15 cellular contexts compared by ENCODE assay signal in genomic region chr4:3501126-3501824, GRCh38. TPM values are rescaled to one million over a fixed set of nuclear protein-coding genes. Genes with fewer than 3 reads are reported as not detected.
DNase-seq lines count a peak whose midpoint lies in the region; ATAC-seq and TF ChIP-seq lines count a peak whose summit lies in the region.
"Had no signal": no experiment of that assay in that cellular context is flagged by ENCODE, and none has a peak within 500 bp of the region (broad histone marks: within the 10 kb centered on the region; RNA-seq: fewer than 3 reads in every experiment).

No MANE protein-coding gene starts in this region.

- H3K27me3 Mint-ChIP-seq in stimulated activated naive CD8-positive, alpha-beta T cell treated with anti-CD3 and anti-CD28 coated beads, Interleukin-15, Interleukin-2, amounts not matched to agents 100 ng/mL and 50 ng/mL, for 24 hours, result no peaks in the 10 kb centered on the region
- H3K27me3 Mint-ChIP-seq in stimulated activated naive CD8-positive, alpha-beta T cell treated with anti-CD3 and anti-CD28 coated beads, Interleukin-15, amount 100 ng/mL, for 72 hours, result no peaks in the 10 kb centered on the region
- H3K27me3 Mint-ChIP-seq in endothelial cell (ENCODE audit: unreplicated experiment), result peaks cover 12% of the 10 kb centered on the region

- H3K36me3 Mint-ChIP-seq in stimulated activated naive CD8-positive, alpha-beta T cell treated with anti-CD3 and anti-CD28 coated beads, Interleukin-15, Interleukin-2, amounts not matched to agents 100 ng/mL and 50 ng/mL, for 24 hours (ENCODE audit: low read depth), result peaks cover 7% of the 10 kb centered on the region
- peaks cover 8% of the 10 kb centered on the region for H3K36me3 Mint-ChIP-seq in endothelial cell (ENCODE audit: low read depth, unreplicated experiment)

- no peaks in the 10 kb centered on the region for H3K9me3 Mint-ChIP-seq in stimulated activated naive CD8-positive, alpha-beta T cell treated with anti-CD3 and anti-CD28 coated beads, Interleukin-15, Interleukin-2, amounts not matched to agents 100 ng/mL and 50 ng/mL, for 24 hours
- no peaks in the 10 kb centered on the region for H3K9me3 Mint-ChIP-seq in stimulated activated naive CD8-positive, alpha-beta T cell treated with anti-CD3 and anti-CD28 coated beads, Interleukin-15, amount 100 ng/mL, for 72 hours
- H3K9me3 Mint-ChIP-seq in endothelial cell (ENCODE audit: unreplicated experiment), result no peaks in the 10 kb centered on the region
- H3K9me3 Mint-ChIP-seq: CD8-positive, alpha-beta memory T cell had no signal

- no peak for TF ChIP-seq CTCF in endothelial cell (IDR thresholded peaks at IDR 0.05; ENCODE audit: unreplicated experiment)

- no peak for ATAC-seq in Right ventricle myocardium inferior
- no peak for ATAC-seq in left cardiac atrium
- no peak for ATAC-seq in stimulated activated naive CD8-positive, alpha-beta T cell treated with anti-CD3 and anti-CD28 coated beads, Interleukin-15, amount 100 ng/mL, for 72 hours

- H3K27ac ChIP-seq in substantia nigra (ENCODE audit: low read depth, low read length, poor library complexity, severe bottlenecking), result no peak overlapping the region
- H3K27ac ChIP-seq: BLaER1 treated with 17β-estradiol and CSF1 and Interleukin-3, amounts not matched to agents 10 nM and 100 nM; GM23248 had no signal

- H3K4me1 Mint-ChIP-seq in stimulated activated naive CD8-positive, alpha-beta T cell treated with anti-CD3 and anti-CD28 coated beads, Interleukin-15, Interleukin-2, amounts not matched to agents 100 ng/mL and 50 ng/mL, for 24 hours (ENCODE audit: low read depth), result peaks cover 6% of the 10 kb centered on the region
- peaks cover 10% of the 10 kb centered on the region for H3K4me1 Mint-ChIP-seq in stimulated activated naive CD8-positive, alpha-beta T cell treated with anti-CD3 and anti-CD28 coated beads, Interleukin-15, amount 100 ng/mL, for 72 hours
- peaks cover 8% of the 10 kb centered on the region for H3K4me1 Mint-ChIP-seq in endothelial cell (ENCODE audit: unreplicated experiment)

- H3K27ac Mint-ChIP-seq in stimulated activated naive CD8-positive, alpha-beta T cell treated with anti-CD3 and anti-CD28 coated beads, Interleukin-15, Interleukin-2, amounts not matched to agents 100 ng/mL and 50 ng/mL, for 24 hours, result peak overlapping the region; percentile 23
- no peak overlapping the region for H3K27ac Mint-ChIP-seq in stimulated activated naive CD8-positive, alpha-beta T cell treated with anti-CD3 and anti-CD28 coated beads, Interleukin-15, amount 100 ng/mL, for 72 hours
- H3K27ac Mint-ChIP-seq in endothelial cell (ENCODE audit: unreplicated experiment), result peak overlapping the region; percentile 24
- H3K27ac Mint-ChIP-seq: CD8-positive, alpha-beta memory T cell had no signal

- peak; percentile 28 for DNase-seq in Right ventricle myocardium inferior (ENCODE audit: missing footprints)
- no peak for DNase-seq in left cardiac atrium
- DNase-seq in stimulated activated naive CD8-positive, alpha-beta T cell treated with anti-CD3 and anti-CD28 coated beads, Interleukin-15, amount 100 ng/mL, for 72 hours, result no peak
- DNase-seq in endothelial cell (ENCODE audit: low spot score), result no peak
- DNase-seq in RKO (ENCODE audit: low spot score), result no peak
- no peak for DNase-seq in substantia nigra (lab: John Stamatoyannopoulos, UW)
- DNase-seq: 8988T; Caco-2; CD8-positive, alpha-beta memory T cell; GM23248; HCEC 1CT had no signal

- intact Hi-C loops in Right ventricle myocardium inferior (cut with DNase I) (no loop called here), left cardiac atrium (cut with DNase I) (no loop called here)

- no peak overlapping the region for H3K4me3 Mint-ChIP-seq in stimulated activated naive CD8-positive, alpha-beta T cell treated with anti-CD3 and anti-CD28 coated beads, Interleukin-15, Interleukin-2, amounts not matched to agents 100 ng/mL and 50 ng/mL, for 24 hours
- H3K4me3 Mint-ChIP-seq in stimulated activated naive CD8-positive, alpha-beta T cell treated with anti-CD3 and anti-CD28 coated beads, Interleukin-15, amount 100 ng/mL, for 72 hours, result no peak overlapping the region
- H3K4me3 Mint-ChIP-seq in endothelial cell (ENCODE audit: unreplicated experiment), result no peak overlapping the region

RNA-seq across cellular contexts. Expression of gene LRPAP1, which starts 30.9 kb away (rescaled TPM):
- total RNA-seq in Right ventricle myocardium inferior (286 TPM), left cardiac atrium (100 to 1,000 TPM; 226 to 312 TPM), endothelial cell (ENCODE audit: unreplicated experiment) (92.2 TPM)

RNA-seq across cellular contexts. Expression of gene DOK7, which starts 38.2 kb away (rescaled TPM):
- total RNA-seq in Right ventricle myocardium inferior (35.5 TPM), left cardiac atrium (10 to 100 TPM; 21.5 to 38.2 TPM), endothelial cell (ENCODE audit: unreplicated experiment) (0.69 TPM)
- total RNA-seq: A673; CD8-positive, alpha-beta memory T cell; GM23248 had no signal

RNA-seq across cellular contexts. Expression of gene HGFAC, which starts 59.5 kb away (rescaled TPM):
- total RNA-seq in Right ventricle myocardium inferior, result 1.5 TPM
- under 1 TPM; 0.34 to 0.38 TPM for total RNA-seq in left cardiac atrium
- total RNA-seq in endothelial cell (ENCODE audit: unreplicated experiment), result 2.4 TPM
- total RNA-seq: CD8-positive, alpha-beta memory T cell; GM23248; HT-29 had no signal

Comparison
In these comparisons a context has a peak if more than half of its experiments do, and no peak if none do; other contexts are left out.
1. H3K27ac Mint-ChIP-seq: peak in stimulated activated naive CD8-positive, alpha-beta T cell treated with anti-CD3 and anti-CD28 coated beads, Interleukin-15, Interleukin-2, amounts not matched to agents 100 ng/mL and 50 ng/mL, for 24 hours (single experiment) and endothelial cell (single experiment); none in stimulated activated naive CD8-positive, alpha-beta T cell treated with anti-CD3 and anti-CD28 coated beads, Interleukin-15, amount 100 ng/mL, for 72 hours (0 of 2).
2. RNA of gene DOK7, which starts 38.2 kb away (total RNA-seq): 21.5 to 38.2 TPM in left cardiac atrium and 35.5 TPM in Right ventricle myocardium inferior (single experiment); 0.69 TPM in endothelial cell (single experiment); every median in the first group is over 10 times any median in the second.